ENCODE assay signal across 15 cellular contexts in the genomic region with DNA sequence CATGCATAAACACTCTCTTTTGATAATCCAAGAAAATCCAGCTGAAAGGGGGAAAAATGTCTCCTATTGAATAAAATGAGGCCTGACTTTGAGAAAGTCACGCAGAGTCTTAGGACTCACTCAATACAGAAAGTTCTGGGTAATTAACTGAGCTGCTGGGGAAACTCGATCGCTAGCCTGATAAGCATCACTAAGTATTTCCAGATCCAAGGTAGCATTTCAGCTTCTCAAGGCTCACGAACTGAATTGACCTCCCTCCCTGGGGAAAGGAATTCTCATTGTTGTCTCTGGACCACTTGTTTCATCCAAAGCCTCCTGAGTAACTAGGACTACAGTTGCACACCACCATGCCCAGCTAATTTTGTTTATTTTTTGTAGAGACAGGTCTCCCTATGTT.
"Had no signal": no experiment of that assay in that cellular context is flagged by ENCODE, and none has a peak within 500 bp of the region (broad histone marks: within the 10 kb centered on the region; RNA-seq: fewer than 3 reads in every experiment).

No MANE protein-coding gene starts in this region.

- H3K27me3 ChIP-seq: breast epithelium, stomach, vagina had no signal

- H3K27ac Mint-ChIP-seq: activated CD4-positive, alpha-beta T cell treated with anti-CD3 and anti-CD28 coated beads, Interleukin-2, amount 10 ng/mL, durations not matched to agents 7 days and 5 days; activated naive CD8-positive, alpha-beta T cell treated with anti-CD3 and anti-CD28 coated beads, Interleukin-2, amount 10 ng/mL, durations not matched to agents 7 days and 5 days; natural killer cell had no signal

- H3K9me3 ChIP-seq: breast epithelium, stomach, thoracic aorta, vagina had no signal

- H3K4me3 Mint-ChIP-seq: activated CD4-positive, alpha-beta T cell treated with anti-CD3 and anti-CD28 coated beads, Interleukin-2, amount 10 ng/mL, durations not matched to agents 7 days and 5 days; activated naive CD8-positive, alpha-beta T cell treated with anti-CD3 and anti-CD28 coated beads, Interleukin-2, amount 10 ng/mL, durations not matched to agents 7 days and 5 days; natural killer cell had no signal

- H3K36me3 ChIP-seq: breast epithelium, stomach, thoracic aorta, vagina had no signal

- H3K36me3 Mint-ChIP-seq: activated naive CD8-positive, alpha-beta T cell treated with anti-CD3 and anti-CD28 coated beads, Interleukin-2, amount 10 ng/mL, durations not matched to agents 7 days and 5 days; natural killer cell had no signal

- ATAC-seq: left cardiac atrium, natural killer cell had no signal

- H3K27ac ChIP-seq: breast epithelium, stomach, thoracic aorta, vagina had no signal

- H3K4me3 ChIP-seq: breast epithelium, stomach, thoracic aorta, vagina had no signal

- H3K9me3 Mint-ChIP-seq: activated CD4-positive, alpha-beta T cell treated with anti-CD3 and anti-CD28 coated beads, Interleukin-2, amount 10 ng/mL, durations not matched to agents 7 days and 5 days; activated naive CD8-positive, alpha-beta T cell treated with anti-CD3 and anti-CD28 coated beads, Interleukin-2, amount 10 ng/mL, durations not matched to agents 7 days and 5 days; natural killer cell had no signal

- H3K4me1 ChIP-seq: breast epithelium, stomach, vagina had no signal

- DNase-seq: activated CD4-positive, alpha-beta T cell treated with anti-CD3 and anti-CD28 coated beads, Interleukin-2, amount 10 ng/mL, durations not matched to agents 7 days and 5 days; activated CD4-positive, CD25-positive, alpha-beta regulatory T cell; activated gamma-delta T cell; activated naive CD8-positive, alpha-beta T cell treated with anti-CD3 and anti-CD28 coated beads, Interleukin-2, amount 10 ng/mL, durations not matched to agents 7 days and 5 days; activated T-cell treated with anti-CD3 and anti-CD28 coated beads, Interleukin-2, amount 50 U/mL, for 1 hour; aorta; dermis blood vessel endothelial cell; erythroblast; hypothalamus; left cardiac atrium; natural killer cell; stomach had no signal
